Comparison of ENCODE assay signal across 8 cellular contexts in genomic region chr3:98602078-98602678, GRCh38. TPM values are rescaled to one million over a fixed set of nuclear protein-coding genes. Genes with fewer than 3 reads are reported as not detected.
DNase-seq lines count a peak whose midpoint lies in the region; ATAC-seq and TF ChIP-seq lines count a peak whose summit lies in the region.

No MANE protein-coding gene starts in this region.

- DNase-seq in AG04449 (ENCODE audit: low read depth, low spot score): peak; percentile 17
- peak; percentile 66 for DNase-seq in G401 (ENCODE audit: low spot score)
- DNase-seq in GM23248: peak; percentile 78
- DNase-seq in KBM-7: peak; percentile 64
- DNase-seq in RWPE2 (ENCODE audit: low spot score): no peak
- DNase-seq in epithelial cell of esophagus (ENCODE audit: low read depth): peak; percentile 66
- DNase-seq in mucosa of descending colon: peak in 1 of 3 donors; percentile 55
- no peak for DNase-seq in coronary artery (ENCODE audit: low spot score)

- no peaks in the 10 kb centered on the region for H3F3A ChIP-seq in GM23248 (ENCODE audit: insufficient read depth)

- H3K4me1 ChIP-seq in GM23248 (ENCODE audit: insufficient read depth) (peaks cover 4% of the 10 kb centered on the region; the same call in 1 of the 2 replicates), RWPE2 (ENCODE audit: insufficient read depth, poor library complexity, severe bottlenecking) (no peaks in the 10 kb centered on the region), mucosa of descending colon (ENCODE audit: low read depth) (no peaks in the 10 kb centered on the region)

- CTCF ChIA-PET in AG04449 (lab: Yijun Ruan, JAX): interaction anchor here (0.5 to 9.5 kb wide), 53 partner anchors 10 to 422 kb away, joined by 3 to 267 read pairs (median 5); partner anchors contain the start of gene CPOX

- H3K9me3 ChIP-seq in GM23248 (ENCODE audit: low read depth): no peaks in the 10 kb centered on the region
- no peaks in the 10 kb centered on the region for H3K9me3 ChIP-seq in RWPE2 (ENCODE audit: severe bottlenecking)
- no peaks in the 10 kb centered on the region for H3K9me3 ChIP-seq in mucosa of descending colon

- no peaks in the 10 kb centered on the region for H3K79me2 ChIP-seq in GM23248 (ENCODE audit: insufficient read depth)

- WGBS in GM23248 (ENCODE audit: low coverage in 1 of 2, low lambda C conversion rate in 2 of 2, missing lambda C conversion rate in 2 of 2), 2 experiments: 9 to 14% methylated on average over 4 of the region's 4 CpGs

- H3K4me3 ChIP-seq in AG04449 (ENCODE audit: low read depth, low read length): no peak overlapping the region
- no peak overlapping the region for H3K4me3 ChIP-seq in GM23248
- H3K4me3 ChIP-seq in RWPE2 (ENCODE audit: severe bottlenecking): no peak overlapping the region
- no peak overlapping the region for H3K4me3 ChIP-seq in epithelial cell of esophagus (ENCODE audit: low read length)
- H3K4me3 ChIP-seq in mucosa of descending colon: no peak overlapping the region
- no peak overlapping the region for H3K4me3 ChIP-seq in coronary artery

- H3K36me3 ChIP-seq in GM23248 (ENCODE audit: low read depth): no peaks in the 10 kb centered on the region
- H3K36me3 ChIP-seq in RWPE2 (ENCODE audit: low read depth): no peaks in the 10 kb centered on the region
- no peaks in the 10 kb centered on the region for H3K36me3 ChIP-seq in mucosa of descending colon (ENCODE audit: low read depth)

- ATAC-seq in RWPE2 (ENCODE audit: low read depth): peak; percentile 73; the same call in 2 of the 3 replicates
- ATAC-seq in mucosa of descending colon: peak; percentile 73

- H3K27me3 ChIP-seq in GM23248 (replicated peaks; ENCODE audit: insufficient read depth) (no peaks in the 10 kb centered on the region), RWPE2 (ENCODE audit: insufficient read depth, poor library complexity, severe bottlenecking) (no peaks in the 10 kb centered on the region)

- no peaks in the 10 kb centered on the region for H4K20me1 ChIP-seq in GM23248 (ENCODE audit: insufficient read depth)

- H3K9me2 ChIP-seq in GM23248 (ENCODE audit: insufficient read depth): no peaks in the 10 kb centered on the region

- intact Hi-C loops in mucosa of descending colon (cut with DNase I, micrococcal nuclease): loop anchor here (5.0 to 10.0 kb wide), 2 partner anchors 210 to 393 kb away; no protein-coding TSS in a partner anchor

- H2AFZ ChIP-seq in GM23248: no peak overlapping the region

- no peak overlapping the region for H3K9ac ChIP-seq in GM23248

- H3K27ac ChIP-seq in GM23248 (no peak overlapping the region), RWPE2 (ENCODE audit: poor library complexity, severe bottlenecking) (no peak overlapping the region), coronary artery (no peak overlapping the region)

- in situ Hi-C loops in G401 (cut with HindIII; ENCODE audit: low sequenced_read_pairs): no loop called here
- in situ Hi-C loops in GM23248 (cut with MboI): loop anchor here (5.0 to 25.0 kb wide), 3 partner anchors 195 to 1160 kb away; no protein-coding TSS in a partner anchor
- in situ Hi-C loops in KBM-7 (cut with MboI; ENCODE audit: low pct_unique_long_range_greater_than_20kb, low sequenced_read_pairs): loop anchor here (25.0 kb wide), 1 partner anchor 385 kb away; no protein-coding TSS in a partner anchor

- POLR2A ChIA-PET in AG04449 (lab: Yijun Ruan, JAX): interaction anchor here (0.6 kb wide), 1 partner anchor 189 kb away, joined by 3 read pairs; no protein-coding TSS in a partner anchor

- TF ChIP-seq CTCF in AG04449 (IDR thresholded peaks at IDR 0.05; ENCODE audit: insufficient read depth, low read length, missing control alignments) (peak; percentile 67), RWPE2 (IDR thresholded peaks at IDR 0.05; ENCODE audit: poor library complexity, severe bottlenecking) (peak; percentile 91), epithelial cell of esophagus (IDR thresholded peaks at IDR 0.05; ENCODE audit: insufficient read depth, low read depth, low read length, missing control alignments) (peak; percentile 77), mucosa of descending colon (IDR thresholded peaks at IDR 0.05) (peak; percentile 33), coronary artery (IDR thresholded peaks at IDR 0.05) (no peak)

- H3K4me2 ChIP-seq in GM23248 (ENCODE audit: unreplicated experiment): no peak overlapping the region

RNA-seq across cellular contexts. Expression of gene CPOX, which starts 8.8 kb away (rescaled TPM):
- total RNA-seq in G401 (2014; rRNA removed; shearing (Covaris generic)): 23.1 and 28.6 TPM in 2 replicates
- total RNA-seq in GM23248 (2014; rRNA removed; shearing (Covaris generic)): 33.6 and 34.3 TPM in 2 replicates
- polyA plus RNA-seq in GM23248 (2016; fragmentation: Nextera tagmentation; extraction: Ambion mirVana): 9.2 and 10.1 TPM in 2 replicates
- total RNA-seq in mucosa of descending colon: 10 to 100 TPM; 16.2 to 17.9 (median 17.6) TPM

Comparison
In these comparisons a context has a peak if more than half of its experiments do, and no peak if none do; other contexts are left out.
1. DNase-seq: peak in AG04449 (single experiment), G401 (single experiment), GM23248 (single experiment), KBM-7 (single experiment) and epithelial cell of esophagus (single experiment); none in RWPE2 (single experiment) and coronary artery (single experiment).